ENCODE assay signal across 1 cellular context in genomic region chr10:11880169-11881027, GRCh38.
A peak's percentile ranks its signal among the peaks of the same experiment; 100 is the strongest.
TF ChIP-seq lines count a peak whose summit lies in the region.

No MANE protein-coding gene starts in this region.

TF ChIP-seq in HepG2, 621 proteins besides CTCF, POLR2A, EP300 and RAD21 (continued from another document):
- TF ChIP-seq, protein P1, sequence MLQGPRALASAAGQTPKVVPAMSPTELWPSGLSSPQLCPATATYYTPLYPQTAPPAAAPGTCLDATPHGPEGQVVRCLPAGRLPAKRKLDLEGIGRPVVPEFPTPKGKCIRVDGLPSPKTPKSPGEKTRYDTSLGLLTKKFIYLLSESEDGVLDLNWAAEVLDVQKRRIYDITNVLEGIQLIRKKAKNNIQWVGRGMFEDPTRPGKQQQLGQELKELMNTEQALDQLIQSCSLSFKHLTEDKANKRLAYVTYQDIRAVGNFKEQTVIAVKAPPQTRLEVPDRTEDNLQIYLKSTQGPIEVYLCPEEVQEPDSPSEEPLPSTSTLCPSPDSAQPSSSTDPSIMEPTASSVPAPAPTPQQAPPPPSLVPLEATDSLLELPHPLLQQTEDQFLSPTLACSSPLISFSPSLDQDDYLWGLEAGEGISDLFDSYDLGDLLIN (CRISPR knock-in tag; IDR thresholded peaks at IDR 0.05; ENCODE audit: borderline replicate concordance) = no peak
- no peak for TF ChIP-seq DNMT3B (CRISPR knock-in tag; conservative IDR thresholded peaks at IDR 0.05)
- no peak for TF ChIP-seq BATF2 (CRISPR knock-in tag; IDR thresholded peaks at IDR 0.05)
- no peak for TF ChIP-seq ZNF772 (CRISPR knock-in tag; IDR thresholded peaks at IDR 0.05)
- TF ChIP-seq SMARCC2 (IDR thresholded peaks at IDR 0.05) = no peak
- 0 out of 2 replicates have a peak, but pooled peaks have one; percentile 62 for TF ChIP-seq CHCHD3 (CRISPR knock-in tag; IDR thresholded peaks at IDR 0.05)
- no peak for TF ChIP-seq ZNF354B (CRISPR knock-in tag; IDR thresholded peaks at IDR 0.05)
- TF ChIP-seq, protein P2, sequence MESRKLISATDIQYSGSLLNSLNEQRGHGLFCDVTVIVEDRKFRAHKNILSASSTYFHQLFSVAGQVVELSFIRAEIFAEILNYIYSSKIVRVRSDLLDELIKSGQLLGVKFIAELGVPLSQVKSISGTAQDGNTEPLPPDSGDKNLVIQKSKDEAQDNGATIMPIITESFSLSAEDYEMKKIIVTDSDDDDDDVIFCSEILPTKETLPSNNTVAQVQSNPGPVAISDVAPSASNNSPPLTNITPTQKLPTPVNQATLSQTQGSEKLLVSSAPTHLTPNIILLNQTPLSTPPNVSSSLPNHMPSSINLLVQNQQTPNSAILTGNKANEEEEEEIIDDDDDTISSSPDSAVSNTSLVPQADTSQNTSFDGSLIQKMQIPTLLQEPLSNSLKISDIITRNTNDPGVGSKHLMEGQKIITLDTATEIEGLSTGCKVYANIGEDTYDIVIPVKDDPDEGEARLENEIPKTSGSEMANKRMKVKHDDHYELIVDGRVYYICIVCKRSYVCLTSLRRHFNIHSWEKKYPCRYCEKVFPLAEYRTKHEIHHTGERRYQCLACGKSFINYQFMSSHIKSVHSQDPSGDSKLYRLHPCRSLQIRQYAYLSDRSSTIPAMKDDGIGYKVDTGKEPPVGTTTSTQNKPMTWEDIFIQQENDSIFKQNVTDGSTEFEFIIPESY (CRISPR knock-in tag; IDR thresholded peaks at IDR 0.05) = peak; percentile 82
TF ChIP-seq in HepG2: peak in this region for 2.
